Comparison of ENCODE assay signal across 8 cellular contexts in the genomic region with DNA sequence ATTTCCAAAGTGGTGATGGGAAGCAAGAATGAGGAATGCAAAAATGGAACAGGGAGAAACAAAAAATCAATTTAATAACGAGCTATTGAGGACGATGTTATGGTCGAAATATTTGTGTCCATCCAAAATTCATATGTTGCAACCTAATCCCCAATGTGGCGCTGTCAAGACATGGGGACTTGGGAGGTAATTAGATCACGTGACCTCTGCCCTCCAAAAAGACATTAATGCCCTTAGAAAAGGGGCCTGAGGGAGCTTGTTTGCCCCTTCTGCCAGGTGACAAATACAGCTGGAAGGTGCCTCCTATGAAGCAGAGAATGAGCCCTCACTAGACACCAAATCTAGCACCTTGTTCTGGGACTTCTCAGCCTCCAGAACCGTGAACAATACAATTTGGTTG.
"Had no signal": no experiment of that assay in that cellular context is flagged by ENCODE, and none has a peak within 500 bp of the region (broad histone marks: within the 10 kb centered on the region; RNA-seq: fewer than 3 reads in every experiment).

No MANE protein-coding gene starts in this region.

- DNase-seq: GDM1, GF-D8 had no signal

- H3K4me3 ChIP-seq: GM12878 had no signal

- ATAC-seq: GM12878 had no signal

- FAIRE-seq: G401.6, GM12878, GM12891, GM12892, GM18507, GM19239 had no signal
